ENCODE assay signal across 8 cellular contexts in the genomic region with DNA sequence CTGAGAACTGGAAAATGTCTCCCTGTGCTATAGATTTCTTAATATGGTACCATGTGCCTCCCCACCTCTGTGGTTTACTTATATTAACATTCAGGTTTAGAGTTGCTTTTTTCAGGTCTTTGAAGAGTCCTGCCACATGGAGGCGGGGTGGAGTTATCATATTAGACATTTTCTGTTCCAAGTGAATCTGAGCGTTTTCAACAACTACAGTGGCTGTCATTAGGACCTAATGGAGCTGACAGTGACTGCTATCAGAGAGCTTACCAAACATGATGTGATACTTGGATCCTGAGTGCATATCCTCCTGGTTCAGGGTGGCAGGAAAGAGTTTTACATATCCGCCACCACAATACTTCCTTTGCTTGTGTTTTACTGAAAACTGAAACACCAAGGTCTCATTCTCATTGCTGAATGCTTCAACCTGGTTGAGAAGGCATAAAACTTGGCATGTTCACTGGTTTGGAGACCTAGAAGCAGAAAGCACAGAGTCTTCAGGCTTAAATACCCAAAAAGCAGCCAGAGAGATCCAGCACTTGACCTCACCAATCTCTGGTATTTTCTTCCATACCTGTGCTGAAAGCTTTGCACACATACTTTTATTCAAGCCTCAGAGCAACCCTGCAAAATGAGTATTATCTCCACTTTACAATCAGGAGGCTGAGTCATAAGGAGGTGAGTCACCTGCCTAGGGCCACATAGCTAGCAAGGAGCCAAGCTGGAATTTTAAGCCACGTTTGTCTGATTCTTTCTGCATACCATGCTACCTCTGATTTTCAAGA.
DNase-seq lines count a peak whose midpoint lies in the region; ATAC-seq and TF ChIP-seq lines count a peak whose summit lies in the region.

No MANE protein-coding gene starts in this region.

- no peaks in the 10 kb centered on the region for H3K9me3 ChIP-seq in mucosa of stomach (ENCODE audit: control insufficient read depth, low read length)

- H3K36me3 ChIP-seq in mucosa of stomach (ENCODE audit: control insufficient read depth, insufficient read depth, low read length) = no peaks in the 10 kb centered on the region

- H3K4me3 ChIP-seq in choroid plexus epithelial cell (ENCODE audit: low read depth, low read length) (no peak overlapping the region), mucosa of stomach (ENCODE audit: low read length) (no peak overlapping the region)

- DNase-seq in ELF-1 (ENCODE audit: low read depth, low spot score) = peak; percentile 81
- DNase-seq in T-helper 2 cell = peak in 3 of 5 experiments; percentile 1 to 77 (median 11)
- DNase-seq in choroid plexus epithelial cell (ENCODE audit: low read depth) = peak; percentile 71
- no peak for DNase-seq in 8988T
- DNase-seq in NCI-H1417 treated with DMSO at 0.1 percent for 48 hours (lab: John Stamatoyannopoulos, UW) = no peak

- ATAC-seq in GM19468 (IDR thresholded peaks at IDR 0.05; ENCODE audit: extremely low read depth, unreplicated experiment) (peak; percentile 66), HG03469 (IDR thresholded peaks at IDR 0.05; ENCODE audit: unreplicated experiment) (peak; percentile 66)

- peak; percentile 43 for TF ChIP-seq CTCF in choroid plexus epithelial cell (conservative IDR thresholded peaks at IDR 0.05; ENCODE audit: low read depth, low read length)

- H3K4me1 ChIP-seq in mucosa of stomach (ENCODE audit: control insufficient read depth, insufficient read depth, low read length) = peaks cover 46% of the 10 kb centered on the region

- H3K9ac ChIP-seq in mucosa of stomach (ENCODE audit: low read length) = peak overlapping the region; percentile 6

- H3K27me3 ChIP-seq in mucosa of stomach (ENCODE audit: control insufficient read depth, insufficient read depth, low read length) = no peaks in the 10 kb centered on the region

Comparison
In these comparisons a context has a peak if more than half of its experiments do, and no peak if none do; other contexts are left out.
1. DNase-seq: peak in ELF-1 (single experiment), T-helper 2 cell (3 of 5) and choroid plexus epithelial cell (single experiment); none in 8988T (single experiment) and NCI-H1417 treated with DMSO at 0.1 percent for 48 hours (single experiment).